Comparison of ENCODE assay signal across 23 cellular contexts in the genomic region with DNA sequence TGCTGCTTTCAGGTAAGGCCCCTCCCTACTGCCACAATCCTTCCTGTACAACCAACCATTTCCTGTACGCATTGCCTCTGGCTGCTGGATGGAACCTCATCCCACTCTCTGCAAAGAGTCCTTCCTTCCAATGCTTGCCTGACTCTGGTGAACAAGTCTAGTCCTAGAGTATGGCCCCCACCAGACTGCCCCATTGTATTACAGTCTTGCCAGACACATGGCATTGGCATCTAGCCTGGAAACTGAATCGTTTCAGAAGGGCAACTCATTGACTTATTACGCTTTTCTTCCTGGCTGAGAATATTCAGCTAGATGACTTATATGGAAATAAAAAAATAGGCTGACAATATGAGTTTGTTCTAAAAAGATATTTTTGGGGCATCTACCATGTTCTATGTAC.
DNase-seq lines count a peak whose midpoint lies in the region; ATAC-seq lines count a peak whose summit lies in the region.
"Had no signal": no experiment of that assay in that cellular context is flagged by ENCODE, and none has a peak within 500 bp of the region (broad histone marks: within the 10 kb centered on the region; RNA-seq: fewer than 3 reads in every experiment).

No MANE protein-coding gene starts in this region.

- no peak overlapping the region for H2BK5ac ChIP-seq in trophoblast cell (ENCODE audit: low read depth, low read length, poor library complexity)

- no peak overlapping the region for H3K14ac ChIP-seq in trophoblast cell (ENCODE audit: low read length)

- H2AK5ac ChIP-seq in trophoblast cell (ENCODE audit: low read length), result no peak overlapping the region

- H3K9me3 Mint-ChIP-seq in T-helper 2 cell treated with Interferon-gamma antibody and Interleukin-4, amounts not matched to agents 5 μg/mL and 100 μg/mL, for 36 hours, result no peaks in the 10 kb centered on the region
- H3K9me3 Mint-ChIP-seq: CD8-positive, alpha-beta memory T cell; HFFc6 had no signal

- no peak for DNase-seq in T-helper 2 cell treated with Interferon-gamma antibody and Interleukin-4, amounts not matched to agents 5 μg/mL and 100 μg/mL, for 36 hours (ENCODE audit: low spot score)
- no peak for DNase-seq in T-helper 2 cell
- DNase-seq in left ventricle myocardium superior, result no peak
- DNase-seq in right cardiac atrium, result no peak
- DNase-seq in dermis blood vessel endothelial cell, result peak; percentile 8
- DNase-seq in trophoblast cell, result no peak
- no peak for DNase-seq in retina
- DNase-seq: AML-193; C1 segment of cervical spinal cord; Calu3; CD8-positive, alpha-beta memory T cell; DMS53; EL; GF-D8; HFFc6; MM.1S; NCI-H1048; NCI-H1417 treated with DMSO at 0.1 percent for 48 hours; NCI-H187; SIG-M5 had no signal

- H3K27ac Mint-ChIP-seq in T-helper 2 cell treated with Interferon-gamma antibody and Interleukin-4, amounts not matched to agents 5 μg/mL and 100 μg/mL, for 36 hours, result peak overlapping the region; percentile 51
- H3K27ac Mint-ChIP-seq: HFFc6 had no signal

- peak; percentile 72 for ATAC-seq in left ventricle myocardium superior
- ATAC-seq in right cardiac atrium, result no peak
- ATAC-seq in GM19395 (IDR thresholded peaks at IDR 0.05; ENCODE audit: unreplicated experiment), result no peak
- ATAC-seq: K562, Panc1 had no signal

- H3K4me1 Mint-ChIP-seq in T-helper 2 cell treated with Interferon-gamma antibody and Interleukin-4, amounts not matched to agents 5 μg/mL and 100 μg/mL, for 36 hours (ENCODE audit: low read depth), result peaks cover 8% of the 10 kb centered on the region

- H3K36me3 ChIP-seq in trophoblast cell (ENCODE audit: control insufficient read depth in 1 of 2, insufficient read depth in 2 of 2, low read length in 2 of 2), result no peaks in the 10 kb centered on the region

- H3K27me3 ChIP-seq in right cardiac atrium (ENCODE audit: control insufficient read depth, insufficient read depth) (no peaks in the 10 kb centered on the region), trophoblast cell (ENCODE audit: insufficient read depth, low read length) (no peaks in the 10 kb centered on the region)

- no peak overlapping the region for H2AFZ ChIP-seq in trophoblast cell (ENCODE audit: insufficient read depth, low read length, poor library complexity)

- intact Hi-C loops in left ventricle myocardium superior (cut with micrococcal nuclease), result no loop called here
- intact Hi-C loops in right cardiac atrium (cut with DNase I), result no loop called here

- no peak overlapping the region for H4K91ac ChIP-seq in trophoblast cell (ENCODE audit: low read depth, low read length)

- H3K4ac ChIP-seq in trophoblast cell (ENCODE audit: low read depth, low read length), result no peak overlapping the region

- no peaks in the 10 kb centered on the region for H3K27me3 Mint-ChIP-seq in T-helper 2 cell treated with Interferon-gamma antibody and Interleukin-4, amounts not matched to agents 5 μg/mL and 100 μg/mL, for 36 hours (ENCODE audit: low read depth)
- H3K27me3 Mint-ChIP-seq: CD8-positive, alpha-beta memory T cell had no signal

- no peak overlapping the region for H3K4me3 ChIP-seq in right cardiac atrium (ENCODE audit: low read length)
- no peak overlapping the region for H3K4me3 ChIP-seq in trophoblast cell (ENCODE audit: low read depth, low read length)
- H3K4me3 ChIP-seq: K562 had no signal

- peaks cover 23% of the 10 kb centered on the region for H3K36me3 Mint-ChIP-seq in T-helper 2 cell treated with Interferon-gamma antibody and Interleukin-4, amounts not matched to agents 5 μg/mL and 100 μg/mL, for 36 hours (ENCODE audit: low read depth)

- no peak overlapping the region for H2BK12ac ChIP-seq in trophoblast cell (ENCODE audit: low read length)

- H3K4me2 ChIP-seq in trophoblast cell (ENCODE audit: low read length), result no peak overlapping the region

- no peak overlapping the region for H3K23ac ChIP-seq in trophoblast cell (ENCODE audit: low read length)

- H3K9me3 ChIP-seq in right cardiac atrium (ENCODE audit: control insufficient read depth, low read length) (no peaks in the 10 kb centered on the region), trophoblast cell (ENCODE audit: insufficient read depth, low read depth, low read length) (no peaks in the 10 kb centered on the region)

- no peaks in the 10 kb centered on the region for H3K79me2 ChIP-seq in trophoblast cell (ENCODE audit: control insufficient read depth, insufficient read depth, low read length, poor library complexity)

- H3K4me1 ChIP-seq in right cardiac atrium (ENCODE audit: control insufficient read depth, insufficient read depth, low read length), result no peaks in the 10 kb centered on the region
- no peaks in the 10 kb centered on the region for H3K4me1 ChIP-seq in trophoblast cell (ENCODE audit: control insufficient read depth in 1 of 2, insufficient read depth in 2 of 2, low read length in 2 of 2)

- WGBS in right cardiac atrium, result 75% methylated on average over 3 of the region's 3 CpGs
- no CpG with 5 or more reads among the region's 3 CpGs for WGBS in trophoblast cell (ENCODE audit: extremely low coverage, insufficient coverage, insufficient read length)

- no peaks in the 10 kb centered on the region for H3K79me1 ChIP-seq in trophoblast cell (ENCODE audit: low read length)

- no peak overlapping the region for H3K4me3 Mint-ChIP-seq in T-helper 2 cell treated with Interferon-gamma antibody and Interleukin-4, amounts not matched to agents 5 μg/mL and 100 μg/mL, for 36 hours
- H3K4me3 Mint-ChIP-seq: CD8-positive, alpha-beta memory T cell; HFFc6 had no signal

- H3K27ac ChIP-seq in right cardiac atrium (ENCODE audit: low read length), result no peak overlapping the region
- H3K27ac ChIP-seq in trophoblast cell (ENCODE audit: low read depth, low read length), result no peak overlapping the region

- no peak overlapping the region for H4K8ac ChIP-seq in trophoblast cell (ENCODE audit: low read depth, low read length)

- H3K9ac ChIP-seq in trophoblast cell (ENCODE audit: low read length), result no peak overlapping the region

- no peak overlapping the region for H4K12ac ChIP-seq in trophoblast cell (ENCODE audit: low read depth, low read length)

- H2BK120ac ChIP-seq in trophoblast cell (ENCODE audit: insufficient read depth, low read length, poor library complexity), result no peak overlapping the region

- H3K18ac ChIP-seq in trophoblast cell (ENCODE audit: low read length), result no peak overlapping the region
